Comparison of ENCODE assay signal across 14 cellular contexts in the genomic region with DNA sequence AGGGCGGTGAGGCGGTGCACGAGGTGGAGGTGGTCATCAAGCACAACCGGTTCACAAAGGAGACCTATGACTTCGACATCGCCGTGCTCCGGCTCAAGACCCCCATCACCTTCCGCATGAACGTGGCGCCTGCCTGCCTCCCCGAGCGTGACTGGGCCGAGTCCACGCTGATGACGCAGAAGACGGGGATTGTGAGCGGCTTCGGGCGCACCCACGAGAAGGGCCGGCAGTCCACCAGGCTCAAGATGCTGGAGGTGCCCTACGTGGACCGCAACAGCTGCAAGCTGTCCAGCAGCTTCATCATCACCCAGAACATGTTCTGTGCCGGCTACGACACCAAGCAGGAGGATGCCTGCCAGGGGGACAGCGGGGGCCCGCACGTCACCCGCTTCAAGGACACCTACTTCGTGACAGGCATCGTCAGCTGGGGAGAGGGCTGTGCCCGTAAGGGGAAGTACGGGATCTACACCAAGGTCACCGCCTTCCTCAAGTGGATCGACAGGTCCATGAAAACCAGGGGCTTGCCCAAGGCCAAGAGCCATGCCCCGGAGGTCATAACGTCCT. TPM values are rescaled to one million over a fixed set of nuclear protein-coding genes. Genes with fewer than 3 reads are reported as not detected.
"Had no signal": no experiment of that assay in that cellular context is flagged by ENCODE, and none has a peak within 500 bp of the region (broad histone marks: within the 10 kb centered on the region; RNA-seq: fewer than 3 reads in every experiment).

No MANE protein-coding gene starts in this region.

- H3K9ac ChIP-seq: parathyroid adenoma had no signal

- H3K27ac ChIP-seq: adrenal gland, parathyroid adenoma, SK-N-MC, tibial nerve had no signal

- H3K9me3 ChIP-seq: adrenal gland, tibial nerve had no signal

- H2AFZ ChIP-seq: parathyroid adenoma had no signal

- H3K27me3 ChIP-seq: adrenal gland had no signal

- H3K36me3 Mint-ChIP-seq: activated naive CD4-positive, alpha-beta T cell treated with anti-CD3 and anti-CD28 coated beads, Interleukin-2, amount 50 U/mL, for 24 hours had no signal

- H3K9me3 Mint-ChIP-seq: activated naive CD4-positive, alpha-beta T cell treated with anti-CD3 and anti-CD28 coated beads, Interleukin-2, amount 50 U/mL, for 24 hours; stimulated activated naive B cell treated with anti-CD40 and anti-IgM and Interleukin-4, amounts not matched to agents 10 μg/mL and 1 μg/mL and 100 μg/mL, for 72 hours had no signal

- H3K36me3 ChIP-seq: adrenal gland had no signal

- H3K4me3 ChIP-seq: adrenal gland, lung, SK-N-MC, tibial nerve had no signal

- H3K4me3 Mint-ChIP-seq: activated naive CD4-positive, alpha-beta T cell treated with anti-CD3 and anti-CD28 coated beads, Interleukin-2, amount 50 U/mL, for 24 hours; stimulated activated naive B cell treated with anti-CD40 and anti-IgM and Interleukin-4, amounts not matched to agents 10 μg/mL and 1 μg/mL and 100 μg/mL, for 72 hours had no signal

- H3K79me2 ChIP-seq: parathyroid adenoma had no signal

- ATAC-seq: activated CD4-positive, CD25-positive, alpha-beta regulatory T cell treated with anti-CD3 and anti-CD28 coated beads, Interleukin-2, amount 50 U/mL, for 24 hours; esophagus mucosa; stimulated activated naive B cell treated with anti-CD40 and anti-IgM and Interleukin-4, amounts not matched to agents 10 μg/mL and 1 μg/mL and 100 μg/mL, for 72 hours had no signal

- H3K27ac Mint-ChIP-seq: activated naive CD4-positive, alpha-beta T cell treated with anti-CD3 and anti-CD28 coated beads, Interleukin-2, amount 50 U/mL, for 24 hours; stimulated activated naive B cell treated with anti-CD40 and anti-IgM and Interleukin-4, amounts not matched to agents 10 μg/mL and 1 μg/mL and 100 μg/mL, for 72 hours had no signal

- DNase-seq: midbrain; stimulated activated CD4-positive, alpha-beta T cell treated with anti-CD3 and anti-CD28 coated beads, Interleukin-2, amount 100 ng/mL, for 48 hours; stimulated activated naive B cell treated with anti-CD40 and anti-IgM and Interleukin-4, amounts not matched to agents 10 μg/mL and 1 μg/mL and 100 μg/mL, for 72 hours had no signal

- H3K27me3 Mint-ChIP-seq: activated naive CD4-positive, alpha-beta T cell treated with anti-CD3 and anti-CD28 coated beads, Interleukin-2, amount 50 U/mL, for 24 hours had no signal

RNA-seq across cellular contexts. Expression of a gene that starts 9.4 kb away (rescaled TPM):
- total RNA-seq: adrenal gland, esophagus mucosa, lung, myocyte, renal cortical epithelial cell, tibial nerve had no signal
- polyA plus RNA-seq: adrenal gland, lung, neural cell had no signal

RNA-seq across cellular contexts. Expression of a gene that starts 26.4 kb away (rescaled TPM):
- polyA plus RNA-seq: neural cell had no signal

RNA-seq across cellular contexts. Expression of a gene that starts 43.4 kb away (rescaled TPM):
- total RNA-seq: esophagus mucosa, myocyte, tibial nerve had no signal
